ENCODE assay signal across 1 cellular context in the genomic region with DNA sequence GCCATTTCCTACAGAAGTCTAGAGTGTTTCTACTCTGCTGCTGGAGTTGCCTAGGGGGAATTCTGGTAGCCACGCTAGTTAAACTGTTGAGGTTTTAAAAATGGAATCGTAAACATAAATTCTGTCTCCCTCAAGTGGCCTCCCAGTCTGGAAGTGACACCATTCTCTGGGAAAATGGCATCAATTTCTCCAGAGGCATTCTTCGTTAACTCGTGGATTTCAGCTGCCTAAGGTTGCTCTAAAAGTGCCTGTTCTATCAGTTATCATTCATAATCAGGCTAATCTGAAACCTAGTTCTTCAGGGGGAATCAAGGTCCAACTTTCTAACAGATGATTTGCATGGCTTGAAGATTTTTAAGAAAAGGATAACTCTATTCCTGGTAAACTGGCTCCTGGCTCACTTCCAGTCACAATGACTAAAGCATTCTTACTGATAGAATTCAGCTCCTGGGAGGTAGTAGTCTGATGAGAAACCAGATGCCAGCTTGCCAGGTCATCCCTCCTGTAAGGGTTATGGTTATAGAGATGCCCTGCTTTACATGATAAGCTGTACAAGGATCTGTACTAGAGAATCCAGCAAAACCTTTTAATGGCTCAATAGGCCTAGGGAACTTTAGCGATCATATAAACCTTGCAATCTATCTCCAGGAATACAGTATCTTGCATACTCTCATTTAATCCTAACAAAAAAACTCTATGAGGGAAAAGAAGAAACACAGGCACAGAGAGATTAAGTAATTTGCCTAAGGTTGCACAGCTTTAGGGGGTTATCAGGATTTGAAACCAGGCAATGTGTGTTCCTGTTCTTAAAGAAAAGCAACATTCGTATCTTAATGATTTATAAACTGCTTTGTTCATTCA.
TF ChIP-seq lines count a peak whose summit lies in the region.

No MANE protein-coding gene starts in this region.

TF ChIP-seq in endothelial cell of umbilical vein, 7 proteins besides CTCF, POLR2A, EP300 and RAD21:
- TF ChIP-seq MYC (IDR thresholded peaks at IDR 0.05; ENCODE audit: low read depth, low read length), result no peak
- peak; percentile 54 for TF ChIP-seq GATA2 (IDR thresholded peaks at IDR 0.05; ENCODE audit: insufficient read depth, insufficient read length, low read depth, low read length)
- TF ChIP-seq FOS (IDR thresholded peaks at IDR 0.05; ENCODE audit: borderline replicate concordance, insufficient read depth, low read length), result no peak
- TF ChIP-seq, protein P1, sequence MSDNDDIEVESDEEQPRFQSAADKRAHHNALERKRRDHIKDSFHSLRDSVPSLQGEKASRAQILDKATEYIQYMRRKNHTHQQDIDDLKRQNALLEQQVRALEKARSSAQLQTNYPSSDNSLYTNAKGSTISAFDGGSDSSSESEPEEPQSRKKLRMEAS (IDR thresholded peaks at IDR 0.05; ENCODE audit: insufficient read depth, insufficient read length), result no peak
- no peak for TF ChIP-seq JUN (IDR thresholded peaks at IDR 0.05; ENCODE audit: borderline replicate concordance, insufficient read depth, insufficient read length, low read depth)
- TF ChIP-seq POLR2AphosphoS5 (IDR thresholded peaks at IDR 0.05; ENCODE audit: insufficient read depth, low read depth, low read length), result peak; percentile 36
